Comparison of ENCODE assay signal across 9 cellular contexts in genomic region chr21:26961704-26962103, GRCh38. TPM values are rescaled to one million over a fixed set of nuclear protein-coding genes. Genes with fewer than 3 reads are reported as not detected.
DNase-seq lines count a peak whose midpoint lies in the region; ATAC-seq and TF ChIP-seq lines count a peak whose summit lies in the region.
"Had no signal": no experiment of that assay in that cellular context is flagged by ENCODE, and none has a peak within 500 bp of the region (broad histone marks: within the 10 kb centered on the region; RNA-seq: fewer than 3 reads in every experiment).

No MANE protein-coding gene starts in this region.

- no peaks in the 10 kb centered on the region for H3K36me3 Mint-ChIP-seq in WTC11

- H3K27ac Mint-ChIP-seq in WTC11: no peak overlapping the region

- no peak overlapping the region for H2BK15ac ChIP-seq in IMR-90 (ENCODE audit: low read depth, low read length)

- TF ChIP-seq CTCF in IMR-90 (conservative IDR thresholded peaks at IDR 0.05; ENCODE audit: low read depth, low read length) (0 out of 2 replicates have a peak, but pooled peaks have one; percentile 11), WTC11 (IDR thresholded peaks at IDR 0.05) (peak; percentile 57)

- no peak overlapping the region for H3K4me3 ChIP-seq in IMR-90 (ENCODE audit: insufficient read depth, low read depth, low read length)

- peaks cover 12% of the 10 kb centered on the region for H3K36me3 ChIP-seq in IMR-90 (ENCODE audit: control insufficient read depth, insufficient read depth, low read length)

- H3K4me2 ChIP-seq in IMR-90 (ENCODE audit: low read depth, low read length): no peak overlapping the region

- H3K27me3 Mint-ChIP-seq in WTC11 (ENCODE audit: low read depth): peaks cover 24% of the 10 kb centered on the region

- no peaks in the 10 kb centered on the region; the same call in 1 of the 2 replicates for H3K9me1 ChIP-seq in IMR-90 (ENCODE audit: insufficient read depth, low read length)

- intact Hi-C loops in IMR-90 (cut with micrococcal nuclease): loop anchor here (5.0 to 10.0 kb wide), 2 partner anchors 601 to 1783 kb away; no protein-coding TSS in a partner anchor

- POLR2A ChIA-PET in IMR-90 (lab: Charles Lee; ENCODE audit: unreplicated experiment): interaction anchor here (0.7 kb wide), 1 partner anchor 255 kb away, joined by 3 read pairs; no protein-coding TSS in a partner anchor
- POLR2A ChIA-PET in WTC11 (lab: Charles Lee): interaction anchor here (0.7 kb wide), 1 partner anchor 13 kb away, joined by 3 read pairs; no protein-coding TSS in a partner anchor

- DNase-seq in CD1c-positive myeloid dendritic cell (ENCODE audit: extremely low spot score) (peak; percentile 20), IMR-90 (no peak), WTC11 (ENCODE audit: low spot score) (peak; percentile 62), kidney tubule cell (ENCODE audit: low spot score) (peak; percentile 11), SW 1271 (lab: John Stamatoyannopoulos, UW) (no peak), NCI-H187 (lab: John Stamatoyannopoulos, UW) (no peak)
- DNase-seq: activated CD4-positive, alpha-beta T cell treated with anti-CD3 and anti-CD28 coated beads for 4 hours had no signal

- CTCF ChIA-PET in IMR-90 (lab: Yijun Ruan, JAX): interaction anchor here (0.5 to 0.7 kb wide), 2 partner anchors 380 to 834 kb away, joined by 3 to 6 read pairs; no protein-coding TSS in a partner anchor
- CTCF ChIA-PET in WTC11 (lab: Charles Lee): interaction anchor here (0.6 to 3.0 kb wide), 24 partner anchors 10 to 738 kb away, joined by 3 to 27 read pairs (median 4); no protein-coding TSS in a partner anchor

- no peaks in the 10 kb centered on the region for H3K9me3 Mint-ChIP-seq in WTC11

- no peak overlapping the region for H3K27ac ChIP-seq in IMR-90 (ENCODE audit: insufficient read depth, low read length)

- TF ChIP-seq POLR2A in IMR-90 (IDR thresholded peaks at IDR 0.05; ENCODE audit: low read depth, low read length): no peak

- no peak overlapping the region for H3K18ac ChIP-seq in IMR-90 (ENCODE audit: low read depth, low read length)

- no peak overlapping the region for H3K4ac ChIP-seq in IMR-90 (ENCODE audit: low read depth, low read length)

- no peaks in the 10 kb centered on the region for H3K9me3 ChIP-seq in IMR-90 (ENCODE audit: control insufficient read depth, insufficient read depth, low read length)

- H2BK20ac ChIP-seq in IMR-90 (ENCODE audit: low read depth, low read length): no peak overlapping the region

- dilution Hi-C loops in IMR-90 (cut with HindIII; ENCODE audit: low sequenced_read_pairs, unreplicated experiment): no loop called here

- no peak overlapping the region for H2AFZ ChIP-seq in IMR-90 (replicated peaks; ENCODE audit: low read length, poor library complexity)

- no peak for ATAC-seq in IMR-90 (ENCODE audit: low read depth)
- peak; percentile 7 for ATAC-seq in WTC11
- no peak for ATAC-seq in GM18511 (IDR thresholded peaks at IDR 0.05; ENCODE audit: unreplicated experiment)
- ATAC-seq in GM19395 (IDR thresholded peaks at IDR 0.05; ENCODE audit: unreplicated experiment): no peak

- no peaks in the 10 kb centered on the region for H3K27me3 ChIP-seq in IMR-90 (ENCODE audit: control insufficient read depth, insufficient read depth, low read length)

- no peak overlapping the region for H4K8ac ChIP-seq in IMR-90 (ENCODE audit: low read depth in 2 of 2, low read length in 2 of 2)

- H3K4me1 Mint-ChIP-seq in WTC11: peaks cover 29% of the 10 kb centered on the region

- no peaks in the 10 kb centered on the region; the same call in 1 of the 2 replicates for H4K20me1 ChIP-seq in IMR-90 (ENCODE audit: insufficient read depth, low read length)

- no peak for TF ChIP-seq RAD21 in IMR-90 (IDR thresholded peaks at IDR 0.05; ENCODE audit: low read length)

- no peak overlapping the region for H2BK120ac ChIP-seq in IMR-90 (ENCODE audit: low read depth, low read length)

- no peak overlapping the region for H2AK9ac ChIP-seq in IMR-90 (replicated peaks; ENCODE audit: low read depth, low read length, poor library complexity)

- H3K23ac ChIP-seq in IMR-90 (ENCODE audit: low read depth, low read length): no peak overlapping the region

- H3K14ac ChIP-seq in IMR-90 (replicated peaks; ENCODE audit: low read depth, low read length): 0 out of 2 replicates have a peak overlapping the region, but pooled peaks have one; percentile 46

- no TSS peak for BruUV-seq in IMR-90 (replicated peaks; lab: Mats Ljungman, UMichigan)

- no peak overlapping the region for H3K4me3 Mint-ChIP-seq in WTC11

- H3K9ac ChIP-seq in IMR-90 (ENCODE audit: low read depth, low read length): no peak overlapping the region

- H2AK5ac ChIP-seq in IMR-90 (ENCODE audit: low read depth, low read length): no peak overlapping the region

- H4K91ac ChIP-seq in IMR-90 (ENCODE audit: insufficient read depth, low read depth, low read length): no peak overlapping the region

- no peak overlapping the region for H4K5ac ChIP-seq in IMR-90 (ENCODE audit: low read depth, low read length)

- H2BK5ac ChIP-seq in IMR-90 (ENCODE audit: low read depth, low read length, poor library complexity, severe bottlenecking): no peak overlapping the region

- WGBS in IMR-90 (ENCODE audit: extremely low coverage in 2 of 2, insufficient read length in 1 of 2), 2 experiments: no CpG with 5 or more reads among the region's 4 CpGs

- in situ Hi-C loops in IMR-90 (cut with MboI; ENCODE audit: low sequenced_read_pairs): no loop called here

- H3K4me1 ChIP-seq in IMR-90 (ENCODE audit: control insufficient read depth, insufficient read depth, low read length): no peaks in the 10 kb centered on the region; the same call in none of the 2 replicates

- H3K56ac ChIP-seq in IMR-90 (ENCODE audit: extremely low read depth, insufficient read depth, low read length): no peak overlapping the region

- peaks cover 3 to 12% of the 10 kb centered on the region in 2 experiments; a peak in 2 of 4 replicates for H3K79me1 ChIP-seq in IMR-90 (ENCODE audit: low read depth in 1 of 2, low read length in 2 of 2)

TF ChIP-seq in IMR-90, 13 proteins besides CTCF, POLR2A, EP300 and RAD21:
- no peak for TF ChIP-seq NFE2L2 (IDR thresholded peaks at IDR 0.05; ENCODE audit: low read depth, low read length)
- peak; percentile 64 for TF ChIP-seq CEBPB (IDR thresholded peaks at IDR 0.05; ENCODE audit: low read depth, low read length)

TF ChIP-seq in WTC11, 78 proteins besides CTCF, POLR2A, EP300 and RAD21 (continues in another document):
- TF ChIP-seq TEAD1 (CRISPR knock-in tag; IDR thresholded peaks at IDR 0.05): no peak
- TF ChIP-seq FOXP4 (CRISPR knock-in tag; IDR thresholded peaks at IDR 0.05): no peak
- TF ChIP-seq, protein P1, sequence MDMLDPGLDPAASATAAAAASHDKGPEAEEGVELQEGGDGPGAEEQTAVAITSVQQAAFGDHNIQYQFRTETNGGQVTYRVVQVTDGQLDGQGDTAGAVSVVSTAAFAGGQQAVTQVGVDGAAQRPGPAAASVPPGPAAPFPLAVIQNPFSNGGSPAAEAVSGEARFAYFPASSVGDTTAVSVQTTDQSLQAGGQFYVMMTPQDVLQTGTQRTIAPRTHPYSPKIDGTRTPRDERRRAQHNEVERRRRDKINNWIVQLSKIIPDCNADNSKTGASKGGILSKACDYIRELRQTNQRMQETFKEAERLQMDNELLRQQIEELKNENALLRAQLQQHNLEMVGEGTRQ (CRISPR knock-in tag; IDR thresholded peaks at IDR 0.05): peak; percentile 73
- TF ChIP-seq, protein P2, sequence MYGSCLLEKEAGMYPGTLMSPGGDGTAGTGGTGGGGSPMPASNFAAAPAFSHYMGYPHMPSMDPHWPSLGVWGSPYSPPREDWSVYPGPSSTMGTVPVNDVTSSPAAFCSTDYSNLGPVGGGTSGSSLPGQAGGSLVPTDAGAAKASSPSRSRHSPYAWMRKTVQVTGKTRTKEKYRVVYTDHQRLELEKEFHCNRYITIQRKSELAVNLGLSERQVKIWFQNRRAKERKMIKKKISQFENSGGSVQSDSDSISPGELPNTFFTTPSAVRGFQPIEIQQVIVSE (CRISPR knock-in tag; IDR thresholded peaks at IDR 0.05; ENCODE audit: borderline replicate concordance): no peak
- no peak for TF ChIP-seq RELA (CRISPR knock-in tag; IDR thresholded peaks at IDR 0.05; ENCODE audit: borderline replicate concordance)
- TF ChIP-seq, protein P3, sequence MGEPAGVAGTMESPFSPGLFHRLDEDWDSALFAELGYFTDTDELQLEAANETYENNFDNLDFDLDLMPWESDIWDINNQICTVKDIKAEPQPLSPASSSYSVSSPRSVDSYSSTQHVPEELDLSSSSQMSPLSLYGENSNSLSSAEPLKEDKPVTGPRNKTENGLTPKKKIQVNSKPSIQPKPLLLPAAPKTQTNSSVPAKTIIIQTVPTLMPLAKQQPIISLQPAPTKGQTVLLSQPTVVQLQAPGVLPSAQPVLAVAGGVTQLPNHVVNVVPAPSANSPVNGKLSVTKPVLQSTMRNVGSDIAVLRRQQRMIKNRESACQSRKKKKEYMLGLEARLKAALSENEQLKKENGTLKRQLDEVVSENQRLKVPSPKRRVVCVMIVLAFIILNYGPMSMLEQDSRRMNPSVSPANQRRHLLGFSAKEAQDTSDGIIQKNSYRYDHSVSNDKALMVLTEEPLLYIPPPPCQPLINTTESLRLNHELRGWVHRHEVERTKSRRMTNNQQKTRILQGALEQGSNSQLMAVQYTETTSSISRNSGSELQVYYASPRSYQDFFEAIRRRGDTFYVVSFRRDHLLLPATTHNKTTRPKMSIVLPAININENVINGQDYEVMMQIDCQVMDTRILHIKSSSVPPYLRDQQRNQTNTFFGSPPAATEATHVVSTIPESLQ (CRISPR knock-in tag; IDR thresholded peaks at IDR 0.05): no peak
- TF ChIP-seq, protein P4, sequence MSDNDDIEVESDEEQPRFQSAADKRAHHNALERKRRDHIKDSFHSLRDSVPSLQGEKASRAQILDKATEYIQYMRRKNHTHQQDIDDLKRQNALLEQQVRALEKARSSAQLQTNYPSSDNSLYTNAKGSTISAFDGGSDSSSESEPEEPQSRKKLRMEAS (CRISPR knock-in tag; IDR thresholded peaks at IDR 0.05): peak; percentile 74

RNA-seq across cellular contexts. Expression of gene ADAMTS5, which starts 5.2 kb away (rescaled TPM):
- total RNA-seq in IMR-90 (2012; rRNA removed): 0.54 and 1.1 TPM in 2 replicates
- 0.46 and 0.58 TPM in 2 replicates for polyA plus RNA-seq in IMR-90 (2012; rRNA removed)
- polyA plus RNA-seq in IMR-90 (2012; cell fraction: cytosol; rRNA removed): 0.25 and 0.28 TPM in 2 replicates
- polyA plus RNA-seq in IMR-90 (2012; cell fraction: nucleus; rRNA removed; ENCODE audit: low replicate concordance): 0.59 and 0.64 TPM in 2 replicates
- 0.57 to 1.6 TPM (median 0.64 TPM) in 3 replicates for total RNA-seq in WTC11 (2021)

Comparison
In these comparisons a context has a peak if more than half of its experiments do, and no peak if none do; other contexts are left out.
1. DNase-seq: peak in CD1c-positive myeloid dendritic cell (single experiment), WTC11 (single experiment) and kidney tubule cell (single experiment); none in IMR-90 (single experiment), SW 1271 (0 of 2) and NCI-H187 (0 of 2).